In genomic region chr21:25999935-26000582, GRCh38 we compare ENCODE assay signal across 11 cellular contexts.
DNase-seq lines count a peak whose midpoint lies in the region; ATAC-seq lines count a peak whose summit lies in the region.
"Had no signal": no experiment of that assay in that cellular context is flagged by ENCODE, and none has a peak within 500 bp of the region (broad histone marks: within the 10 kb centered on the region; RNA-seq: fewer than 3 reads in every experiment).

No MANE protein-coding gene starts in this region.

- ATAC-seq in naive B cell (ENCODE audit: low read depth in 2 of 2) = peak; percentile 55 to 60
- ATAC-seq in HG02870 (IDR thresholded peaks at IDR 0.05; ENCODE audit: unreplicated experiment) = no peak

- H3K36me3 Mint-ChIP-seq in activated naive CD4-positive, alpha-beta T cell treated with anti-CD3 and anti-CD28 coated beads, Interleukin-2, amount 50 U/mL, for 24 hours = peaks cover 5% of the 10 kb centered on the region
- peaks cover 0 to 4% of the 10 kb centered on the region in 2 donors for H3K36me3 Mint-ChIP-seq in naive B cell

- H3K9me3 Mint-ChIP-seq in activated naive CD4-positive, alpha-beta T cell treated with anti-CD3 and anti-CD28 coated beads, Interleukin-2, amount 50 U/mL, for 24 hours = no peaks in the 10 kb centered on the region
- no peaks in the 10 kb centered on the region for H3K9me3 Mint-ChIP-seq in naive B cell

- H3K27me3 Mint-ChIP-seq in activated naive CD4-positive, alpha-beta T cell treated with anti-CD3 and anti-CD28 coated beads, Interleukin-2, amount 50 U/mL, for 24 hours = no peaks in the 10 kb centered on the region
- H3K27me3 Mint-ChIP-seq in naive B cell = no peaks in the 10 kb centered on the region

- peaks cover 20% of the 10 kb centered on the region for H3K4me1 Mint-ChIP-seq in activated naive CD4-positive, alpha-beta T cell treated with anti-CD3 and anti-CD28 coated beads, Interleukin-2, amount 50 U/mL, for 24 hours
- H3K4me1 Mint-ChIP-seq in naive B cell = peaks cover 0 to 8% (median 3%) of the 10 kb centered on the region in 3 donors

- no peak overlapping the region for H3K27ac Mint-ChIP-seq in activated naive CD4-positive, alpha-beta T cell treated with anti-CD3 and anti-CD28 coated beads, Interleukin-2, amount 50 U/mL, for 24 hours
- H3K27ac Mint-ChIP-seq in naive B cell = peak overlapping the region in 2 of 6 donors; percentile 6 to 7

- peak; percentile 7 for DNase-seq in stimulated activated CD4-positive, alpha-beta T cell treated with anti-CD3 and anti-CD28 coated beads, Interleukin-12 subunit alpha, Interleukin-12 subunit beta, amount 100 ng/mL, for 4 hours
- no peak for DNase-seq in stimulated activated CD4-positive, alpha-beta T cell treated with anti-CD3 and anti-CD28 coated beads, Interleukin-2, amount 100 ng/mL, for 48 hours
- DNase-seq in naive B cell (no peak), foreskin melanocyte (no peak), hippocampal formation (lab: John Stamatoyannopoulos, UW) (no peak), occipital lobe (lab: John Stamatoyannopoulos, UW) (no peak)
- DNase-seq: ACHN, GDM1, thyroid gland had no signal

- peak overlapping the region; percentile 43 for H3K4me3 Mint-ChIP-seq in activated naive CD4-positive, alpha-beta T cell treated with anti-CD3 and anti-CD28 coated beads, Interleukin-2, amount 50 U/mL, for 24 hours
- peak overlapping the region in 7 of 8 donors; percentile 25 to 85 (median 56) for H3K4me3 Mint-ChIP-seq in naive B cell
